In genomic region chr4:185782523-185782922, GRCh38 we compare ENCODE assay signal across 15 cellular contexts. TPM values are rescaled to one million over a fixed set of nuclear protein-coding genes. Genes with fewer than 3 reads are reported as not detected.
DNase-seq lines count a peak whose midpoint lies in the region; ATAC-seq and TF ChIP-seq lines count a peak whose summit lies in the region.
"Had no signal": no experiment of that assay in that cellular context is flagged by ENCODE, and none has a peak within 500 bp of the region (broad histone marks: within the 10 kb centered on the region; RNA-seq: fewer than 3 reads in every experiment).

No MANE protein-coding gene starts in this region.

- intact Hi-C loops in right lobe of liver (cut with DNase I) = no loop called here

- no peak overlapping the region for H3K4me3 ChIP-seq in RWPE2 (ENCODE audit: severe bottlenecking)
- H3K4me3 ChIP-seq in fibroblast of lung (replicated peaks in 1 of 4; ENCODE audit: control extremely low read depth in 1 of 4, insufficient read depth in 1 of 4, low read depth in 3 of 4, low read length in 4 of 4) = no peak overlapping the region
- H3K4me3 ChIP-seq in right lobe of liver = no peak overlapping the region
- H3K4me3 ChIP-seq in suprapubic skin = no peak overlapping the region
- H3K4me3 ChIP-seq: gastroesophageal sphincter, upper lobe of left lung had no signal

- H3K4me1 ChIP-seq in RWPE2 (ENCODE audit: insufficient read depth, poor library complexity, severe bottlenecking) (peaks cover 23% of the 10 kb centered on the region), fibroblast of lung (ENCODE audit: control insufficient read depth, extremely low read depth, insufficient read depth, low read length) (no peaks in the 10 kb centered on the region), right lobe of liver (peaks cover 0 to 8% (median 0%) of the 10 kb centered on the region in 4 donors), suprapubic skin (no peaks in the 10 kb centered on the region)

- no peaks in the 10 kb centered on the region for H3K79me2 ChIP-seq in fibroblast of lung (ENCODE audit: control insufficient read depth, insufficient read depth, low read length)

- H4K20me1 ChIP-seq in fibroblast of lung (ENCODE audit: control insufficient read depth, extremely low read depth, insufficient read depth, low read length) = no peaks in the 10 kb centered on the region

- no peaks in the 10 kb centered on the region for H3K27me3 ChIP-seq in RWPE2 (ENCODE audit: insufficient read depth, poor library complexity, severe bottlenecking)
- no peaks in the 10 kb centered on the region for H3K27me3 ChIP-seq in fibroblast of lung (ENCODE audit: control insufficient read depth, insufficient read depth, low read length)
- no peaks in the 10 kb centered on the region for H3K27me3 ChIP-seq in right lobe of liver
- H3K27me3 ChIP-seq in suprapubic skin = no peaks in the 10 kb centered on the region
- H3K27me3 ChIP-seq: gastroesophageal sphincter, upper lobe of left lung had no signal

- H2AFZ ChIP-seq in fibroblast of lung (ENCODE audit: low read length) = no peak overlapping the region

- no peak for TF ChIP-seq POLR2A in right lobe of liver (IDR thresholded peaks at IDR 0.05)
- no peak for TF ChIP-seq POLR2A in suprapubic skin (IDR thresholded peaks at IDR 0.05)

- H3K27ac ChIP-seq in RWPE2 (ENCODE audit: poor library complexity, severe bottlenecking) (no peak overlapping the region), fibroblast of lung (ENCODE audit: insufficient read depth, low read length) (no peak overlapping the region), right lobe of liver (no peak overlapping the region), suprapubic skin (no peak overlapping the region)
- H3K27ac ChIP-seq: gastroesophageal sphincter, upper lobe of left lung had no signal

- H3K36me3 ChIP-seq in RWPE2 (ENCODE audit: low read depth) = no peaks in the 10 kb centered on the region
- no peaks in the 10 kb centered on the region for H3K36me3 ChIP-seq in fibroblast of lung (ENCODE audit: control insufficient read depth, insufficient read depth, low read length)
- no peaks in the 10 kb centered on the region for H3K36me3 ChIP-seq in right lobe of liver
- no peaks in the 10 kb centered on the region for H3K36me3 ChIP-seq in suprapubic skin
- H3K36me3 ChIP-seq: gastroesophageal sphincter, upper lobe of left lung had no signal

- H3K9me3 ChIP-seq in RWPE2 (ENCODE audit: severe bottlenecking) = no peaks in the 10 kb centered on the region
- no peaks in the 10 kb centered on the region for H3K9me3 ChIP-seq in fibroblast of lung (ENCODE audit: control insufficient read depth, insufficient read depth, low read depth, low read length)
- no peaks in the 10 kb centered on the region for H3K9me3 ChIP-seq in right lobe of liver
- no peaks in the 10 kb centered on the region for H3K9me3 ChIP-seq in suprapubic skin
- H3K9me3 ChIP-seq: gastroesophageal sphincter, upper lobe of left lung had no signal

- no peak overlapping the region for H3K4me2 ChIP-seq in fibroblast of lung (ENCODE audit: extremely low read depth, insufficient read depth, low read length)

- TF ChIP-seq EP300 in suprapubic skin (IDR thresholded peaks at IDR 0.05) = no peak

- DNase-seq in HT-29 (ENCODE audit: low spot score) = peak; percentile 36
- no peak for DNase-seq in RWPE2 (ENCODE audit: low spot score)
- DNase-seq in fibroblast of lung (ENCODE audit: low read depth in 2 of 2) = peak; percentile 17 to 68
- no peak for DNase-seq in right lobe of liver
- no peak for DNase-seq in suprapubic skin (ENCODE audit: low spot score in 2 of 2)
- DNase-seq in cortex of kidney (lab: John Stamatoyannopoulos, UW) = no peak
- no peak for DNase-seq in OCI-M2 (lab: John Stamatoyannopoulos, UW; ENCODE audit: unreplicated experiment)
- DNase-seq: activated B cell treated with CpG ODN at 0.5 μM for 24 hours; AML-193; effector memory CD4-positive, alpha-beta T cell; immature natural killer cell; NCI-H1092 treated with DMSO at 0.1 percent for 48 hours; upper lobe of left lung had no signal

- ATAC-seq in RWPE2 (ENCODE audit: low read depth) = peak; percentile 78
- ATAC-seq in right lobe of liver = peak in 3 of 4 donors; percentile 60 to 73 (median 71)
- no peak for ATAC-seq in GM21367 (IDR thresholded peaks at IDR 0.05; ENCODE audit: unreplicated experiment)
- ATAC-seq: gastroesophageal sphincter had no signal

- TF ChIP-seq CTCF in RWPE2 (IDR thresholded peaks at IDR 0.05; ENCODE audit: poor library complexity, severe bottlenecking) = no peak
- no peak for TF ChIP-seq CTCF in fibroblast of lung (conservative IDR thresholded peaks at IDR 0.05 in 1 of 2, IDR thresholded peaks at IDR 0.05 in 1 of 2; ENCODE audit: low read depth in 1 of 2, low read length in 2 of 2)
- no peak for TF ChIP-seq CTCF in right lobe of liver (IDR thresholded peaks at IDR 0.05)
- no peak for TF ChIP-seq CTCF in suprapubic skin (IDR thresholded peaks at IDR 0.05)

- H3K9ac ChIP-seq in fibroblast of lung (ENCODE audit: insufficient read depth, low read length) = no peak overlapping the region

RNA-seq across cellular contexts. Expression of gene SORBS2, which starts 29.5 kb away (rescaled TPM):
- 3.1 and 9.7 TPM in 2 replicates for total RNA-seq in HT-29 (2014; rRNA removed; shearing (Covaris generic))
- total RNA-seq in fibroblast of lung = 0.26 and 0.33 TPM in 2 replicates
- 0.27 and 3.0 TPM in 2 replicates for polyA plus RNA-seq in fibroblast of lung
- polyA plus RNA-seq in fibroblast of lung (2012) = 0.08 and 1.7 TPM in 2 replicates
- polyA minus RNA-seq in fibroblast of lung (ENCODE audit: low replicate concordance) = 11.4 TPM in 1 of 2 replicates, not detected in the other
- total RNA-seq in right lobe of liver = 100 to 1,000 TPM in 4 of 6 experiments, 10 to 100 TPM in 2; 60.8 to 144 (median 107) TPM
- 10 to 100 TPM; 17.4 to 40.8 (median 21.9) TPM for total RNA-seq in suprapubic skin
- total RNA-seq: activated B cell treated with CpG ODN at 0.5 μM for 24 hours had no signal

Comparison
In these comparisons a context has a peak if more than half of its experiments do, and no peak if none do; other contexts are left out.
1. DNase-seq: peak in HT-29 (single experiment) and fibroblast of lung (2 of 2); none in RWPE2 (single experiment), right lobe of liver (0 of 3), suprapubic skin (0 of 2), cortex of kidney (single experiment) and OCI-M2 (single experiment).